In the genomic region with DNA sequence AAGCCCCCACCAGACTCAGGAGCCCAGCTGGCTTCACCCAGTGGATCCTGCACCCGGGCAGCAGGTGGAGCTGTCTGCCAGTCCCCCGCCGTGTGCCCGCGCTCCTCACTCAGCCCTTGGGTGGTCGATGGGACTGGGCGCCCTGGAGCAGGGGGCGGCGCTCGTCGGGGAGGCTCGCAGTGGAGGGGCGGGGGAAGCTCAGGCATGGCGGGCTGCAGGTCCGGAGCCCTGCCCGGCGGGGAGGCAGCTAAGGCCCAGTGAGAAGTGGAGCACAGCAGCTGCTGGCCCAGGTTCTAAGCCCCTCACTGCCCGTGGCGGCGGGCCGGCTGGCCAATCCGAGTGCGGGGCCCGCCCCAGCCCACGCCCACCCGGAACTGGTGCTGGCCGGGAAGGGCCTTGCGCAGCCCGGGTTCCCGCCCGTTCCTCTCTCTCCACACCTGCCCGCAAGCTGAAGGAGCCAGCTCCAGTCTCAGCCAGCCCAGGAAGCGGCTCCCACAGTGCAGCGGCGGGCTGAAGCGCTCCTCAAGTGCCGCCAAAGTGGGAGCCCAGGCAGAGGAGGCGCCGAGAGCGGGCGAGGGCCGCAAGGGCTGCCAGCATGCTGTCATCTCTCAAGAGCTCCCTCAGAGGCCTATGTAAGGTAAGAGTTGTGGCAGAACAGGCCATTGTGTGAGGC, we compare ENCODE assay signal across 16 cellular contexts.
DNase-seq lines count a peak whose midpoint lies in the region; TF ChIP-seq lines count a peak whose summit lies in the region.
"Had no signal": no experiment of that assay in that cellular context is flagged by ENCODE, and none has a peak within 500 bp of the region (broad histone marks: within the 10 kb centered on the region; RNA-seq: fewer than 3 reads in every experiment).

No MANE protein-coding gene starts in this region.

- H3K27me3 ChIP-seq in H7 (ENCODE audit: control insufficient read depth, insufficient read depth, low read length), result no peaks in the 10 kb centered on the region
- no peaks in the 10 kb centered on the region for H3K27me3 ChIP-seq in neuron (ENCODE audit: insufficient read depth, low read length)
- H3K27me3 ChIP-seq in tibial nerve, result no peaks in the 10 kb centered on the region
- no peaks in the 10 kb centered on the region for H3K27me3 ChIP-seq in MM.1S (replicated peaks; ENCODE audit: insufficient read depth, low read length)
- no peaks in the 10 kb centered on the region for H3K27me3 ChIP-seq in Caco-2 (replicated peaks; ENCODE audit: control insufficient read depth, insufficient read depth, low read length)
- H3K27me3 ChIP-seq: SJCRH30 had no signal

- H2AFZ ChIP-seq in neuron (ENCODE audit: low read depth, low read length) (peak overlapping the region; percentile 60), MM.1S (ENCODE audit: low read length) (no peak overlapping the region)

- POLR2A ChIA-PET in Caco-2 (lab: Charles Lee), result no interaction called here

- H3K27ac ChIP-seq in tibial nerve (no peak overlapping the region), MM.1S (ENCODE audit: low read length) (no peak overlapping the region)
- H3K27ac ChIP-seq: SJCRH30 had no signal

- CTCF ChIA-PET in Caco-2 (lab: Charles Lee), result no interaction called here

- H3K9me2 ChIP-seq in MM.1S (replicated peaks; ENCODE audit: insufficient read depth, low read length), result no peaks in the 10 kb centered on the region

- no peaks in the 10 kb centered on the region for H3K4me1 Mint-ChIP-seq in glutamatergic neuron (ENCODE audit: low read depth, unreplicated experiment)
- no peaks in the 10 kb centered on the region for H3K4me1 Mint-ChIP-seq in Caco-2 (ENCODE audit: low read depth, unreplicated experiment)
- H3K4me1 Mint-ChIP-seq: activated CD8-positive, alpha-beta memory T cell treated with anti-CD3 and anti-CD28 coated beads, Interleukin-2, amount 10 ng/mL, durations not matched to agents 7 days and 5 days; B cell; immature natural killer cell had no signal

- DNase-seq in H7 (peak; percentile 71), NCI-H510A (lab: John Stamatoyannopoulos, UW) (peak; percentile 88), glutamatergic neuron (peak; percentile 45), NCI-H82 treated with DMSO at 0.1 percent for 48 hours (lab: John Stamatoyannopoulos, UW; ENCODE audit: unreplicated experiment) (no peak), tibial nerve (ENCODE audit: low spot score in 2 of 2) (no peak), MM.1S (no peak), Caco-2 (no peak)
- DNase-seq: activated CD8-positive, alpha-beta memory T cell treated with anti-CD3 and anti-CD28 coated beads, Interleukin-2, amount 10 ng/mL, durations not matched to agents 7 days and 5 days; cerebellar nuclear complex; DND-41; GOT3; immature natural killer cell; SJCRH30 had no signal

- H3K79me2 ChIP-seq in MM.1S (ENCODE audit: low read length), result no peaks in the 10 kb centered on the region

- H3K9ac ChIP-seq in MM.1S (ENCODE audit: low read length), result no peak overlapping the region

- H3K9me3 ChIP-seq in neuron (ENCODE audit: low read length) (no peaks in the 10 kb centered on the region), tibial nerve (no peaks in the 10 kb centered on the region), MM.1S (replicated peaks; ENCODE audit: insufficient read depth, low read length) (no peaks in the 10 kb centered on the region), Caco-2 (peaks cover 4% of the 10 kb centered on the region; the same call in 1 of the 2 replicates)
- H3K9me3 ChIP-seq: SJCRH30 had no signal

- H3K27ac Mint-ChIP-seq in glutamatergic neuron (ENCODE audit: unreplicated experiment) (peak overlapping the region; percentile 64), Caco-2 (ENCODE audit: unreplicated experiment) (no peak overlapping the region)
- H3K27ac Mint-ChIP-seq: activated CD8-positive, alpha-beta memory T cell treated with anti-CD3 and anti-CD28 coated beads, Interleukin-2, amount 10 ng/mL, durations not matched to agents 7 days and 5 days; activated naive CD8-positive, alpha-beta T cell; B cell; immature natural killer cell had no signal

- no peak for TF ChIP-seq EP300 in tibial nerve (IDR thresholded peaks at IDR 0.05)

- H3K4me1 ChIP-seq in neuron (ENCODE audit: insufficient read depth, low read length) (peaks cover 6% of the 10 kb centered on the region), tibial nerve (no peaks in the 10 kb centered on the region), MM.1S (ENCODE audit: low read length) (no peaks in the 10 kb centered on the region), Caco-2 (peaks cover 10% of the 10 kb centered on the region; the same call in 1 of the 2 replicates)
- H3K4me1 ChIP-seq: SJCRH30 had no signal

- no peaks in the 10 kb centered on the region for H3K9me3 Mint-ChIP-seq in glutamatergic neuron (ENCODE audit: unreplicated experiment)
- H3K9me3 Mint-ChIP-seq in Caco-2 (ENCODE audit: unreplicated experiment), result no peaks in the 10 kb centered on the region

- TF ChIP-seq CTCF in glutamatergic neuron (IDR thresholded peaks at IDR 0.05; ENCODE audit: partially characterized antibody, unreplicated experiment), result no peak
- TF ChIP-seq CTCF in tibial nerve (IDR thresholded peaks at IDR 0.05), result no peak
- no peak for TF ChIP-seq CTCF in MM.1S (IDR thresholded peaks at IDR 0.05; ENCODE audit: low read length)
- no peak for TF ChIP-seq CTCF in Caco-2 (IDR thresholded peaks at IDR 0.05; ENCODE audit: insufficient read depth in 1 of 2, low read depth in 1 of 2, low read length in 1 of 2, severe bottlenecking in 1 of 2, unreplicated experiment in 1 of 2)

- BruUV-seq in Caco-2 (replicated peaks; lab: Mats Ljungman, UMichigan), result no TSS peak

- TF ChIP-seq POLR2A in tibial nerve (IDR thresholded peaks at IDR 0.05), result no peak

- peak overlapping the region; percentile 48 for H3K4me3 ChIP-seq in H7 (ENCODE audit: insufficient read depth, low read depth, low read length)
- peak overlapping the region; percentile 54 for H3K4me3 ChIP-seq in neuron (ENCODE audit: low read length)
- no peak overlapping the region for H3K4me3 ChIP-seq in tibial nerve
- no peak overlapping the region for H3K4me3 ChIP-seq in MM.1S (ENCODE audit: low read length)
- no peak overlapping the region for H3K4me3 ChIP-seq in Caco-2 (ENCODE audit: low read depth, low read length)
- H3K4me3 ChIP-seq: SJCRH30 had no signal

- intact Hi-C loops in Caco-2 (cut with micrococcal nuclease; ENCODE audit: unreplicated experiment), result no loop called here

- no peaks in the 10 kb centered on the region for H4K20me1 ChIP-seq in MM.1S (ENCODE audit: insufficient read depth, low read length)

- H3K4me3 Mint-ChIP-seq in glutamatergic neuron (ENCODE audit: unreplicated experiment) (peak overlapping the region; percentile 90), Caco-2 (ENCODE audit: unreplicated experiment) (no peak overlapping the region)
- H3K4me3 Mint-ChIP-seq: activated CD8-positive, alpha-beta memory T cell treated with anti-CD3 and anti-CD28 coated beads, Interleukin-2, amount 10 ng/mL, durations not matched to agents 7 days and 5 days; activated naive CD8-positive, alpha-beta T cell; B cell; immature natural killer cell had no signal

- no peak overlapping the region for H3K4me2 ChIP-seq in MM.1S (ENCODE audit: low read depth, low read length)

- WGBS in tibial nerve, 2 donors, result 95 to 97% methylated on average over 18 to 38 of the region's 42 CpGs

- H3K36me3 ChIP-seq in H7 (replicated peaks; ENCODE audit: control insufficient read depth, insufficient read depth, low read length), result no peaks in the 10 kb centered on the region
- no peaks in the 10 kb centered on the region for H3K36me3 ChIP-seq in neuron (ENCODE audit: insufficient read depth, low read length)
- no peaks in the 10 kb centered on the region for H3K36me3 ChIP-seq in tibial nerve
- H3K36me3 ChIP-seq in MM.1S (replicated peaks; ENCODE audit: insufficient read depth, low read length), result no peaks in the 10 kb centered on the region
- H3K36me3 ChIP-seq in Caco-2 (ENCODE audit: control insufficient read depth, insufficient read depth, low read length), result no peaks in the 10 kb centered on the region
- H3K36me3 ChIP-seq: SJCRH30 had no signal

- H3K27me3 Mint-ChIP-seq in glutamatergic neuron (ENCODE audit: unreplicated experiment), result no peaks in the 10 kb centered on the region
- no peaks in the 10 kb centered on the region for H3K27me3 Mint-ChIP-seq in Caco-2 (ENCODE audit: insufficient read depth, unreplicated experiment)
- H3K27me3 Mint-ChIP-seq: activated CD8-positive, alpha-beta memory T cell treated with anti-CD3 and anti-CD28 coated beads, Interleukin-2, amount 10 ng/mL, durations not matched to agents 7 days and 5 days; activated naive CD8-positive, alpha-beta T cell; B cell had no signal

- H3F3A ChIP-seq in MM.1S (ENCODE audit: insufficient read depth, low read length), result no peaks in the 10 kb centered on the region

- no peaks in the 10 kb centered on the region for H3K36me3 Mint-ChIP-seq in glutamatergic neuron (ENCODE audit: unreplicated experiment)
- no peaks in the 10 kb centered on the region for H3K36me3 Mint-ChIP-seq in Caco-2 (ENCODE audit: insufficient read depth, unreplicated experiment)
- H3K36me3 Mint-ChIP-seq: activated CD8-positive, alpha-beta memory T cell treated with anti-CD3 and anti-CD28 coated beads, Interleukin-2, amount 10 ng/mL, durations not matched to agents 7 days and 5 days; activated naive CD8-positive, alpha-beta T cell; immature natural killer cell had no signal

Comparison
In these comparisons a context has a peak if more than half of its experiments do, and no peak if none do; other contexts are left out.
1. DNase-seq: peak in H7 (single experiment), NCI-H510A (single experiment) and glutamatergic neuron (single experiment); none in NCI-H82 treated with DMSO at 0.1 percent for 48 hours (single experiment), tibial nerve (0 of 2), MM.1S (single experiment) and Caco-2 (0 of 2).
2. H3K4me3 ChIP-seq: peak in H7 (single experiment) and neuron (single experiment); none in tibial nerve (0 of 4), MM.1S (single experiment) and Caco-2 (single experiment).